ENCODE assay signal across 13 cellular contexts in genomic region chr9:105296445-105296844, GRCh38. TPM values are rescaled to one million over a fixed set of nuclear protein-coding genes. Genes with fewer than 3 reads are reported as not detected.
DNase-seq lines count a peak whose midpoint lies in the region; ATAC-seq and TF ChIP-seq lines count a peak whose summit lies in the region.
"Had no signal": no experiment of that assay in that cellular context is flagged by ENCODE, and none has a peak within 500 bp of the region (broad histone marks: within the 10 kb centered on the region; RNA-seq: fewer than 3 reads in every experiment).

No MANE protein-coding gene starts in this region.

- DNase-seq in brain microvascular endothelial cell (no peak), hepatocyte (ENCODE audit: low spot score) (no peak), HCEC 1CT (no peak), AG08395 (ENCODE audit: low spot score) (no peak)
- DNase-seq: activated CD4-positive, alpha-beta T cell treated with anti-CD3 and anti-CD28 coated beads for 1 hour; activated T-cell treated with anti-CD3 and anti-CD28 coated beads for 4 hours; CD4-positive, alpha-beta T cell; mucosa of descending colon; NCI-H2081 had no signal

- H3K4me3 ChIP-seq in HUES6 (ENCODE audit: low read depth, low read length) (peak overlapping the region; percentile 32), brain microvascular endothelial cell (ENCODE audit: low read depth, low read length) (no peak overlapping the region), hepatocyte (no peak overlapping the region), skin epidermis (no peak overlapping the region)
- H3K4me3 ChIP-seq: mucosa of descending colon had no signal

- peak overlapping the region; percentile 85 for H3K27ac ChIP-seq in HUES6 (ENCODE audit: low read depth, low read length)
- peak overlapping the region; percentile 87 for H3K27ac ChIP-seq in brain microvascular endothelial cell
- H3K27ac ChIP-seq in hepatocyte: peak overlapping the region; percentile 90
- peak overlapping the region in 18 of 21 experiments; percentile 20 to 85 (median 63) for H3K27ac ChIP-seq in skin epidermis

- TF ChIP-seq CTCF in brain microvascular endothelial cell (IDR thresholded peaks at IDR 0.05; ENCODE audit: low read depth, low read length, missing control alignments): no peak
- no peak for TF ChIP-seq CTCF in hepatocyte (IDR thresholded peaks at IDR 0.05; ENCODE audit: poor library complexity)

- in situ Hi-C loops in brain microvascular endothelial cell (cut with HindIII; ENCODE audit: low pct_ligation_motif_present, low sequenced_read_pairs): no loop called here

- H2AFZ ChIP-seq in hepatocyte: no peak overlapping the region

- H3K79me2 ChIP-seq in hepatocyte: peaks cover 64% of the 10 kb centered on the region

- H3K36me3 ChIP-seq in HUES6 (ENCODE audit: control insufficient read depth, insufficient read depth, low read length) (peaks cover 11% of the 10 kb centered on the region; the same call in 1 of the 2 replicates), brain microvascular endothelial cell (replicated peaks) (no peaks in the 10 kb centered on the region), hepatocyte (replicated peaks; ENCODE audit: insufficient read depth, low read depth) (no peaks in the 10 kb centered on the region)

- no peaks in the 10 kb centered on the region for H3K9me3 ChIP-seq in HUES6 (ENCODE audit: control insufficient read depth, insufficient read depth, low read depth, low read length)
- no peaks in the 10 kb centered on the region for H3K9me3 ChIP-seq in hepatocyte (ENCODE audit: low read depth)
- H3K9me3 ChIP-seq: mucosa of descending colon had no signal

- H3K4me1 ChIP-seq in HUES6 (ENCODE audit: control insufficient read depth, insufficient read depth, low read length) (peaks cover 76% of the 10 kb centered on the region), hepatocyte (ENCODE audit: insufficient read depth) (peaks cover 23% of the 10 kb centered on the region)

- no peak for ATAC-seq in GM18861 (IDR thresholded peaks at IDR 0.05; ENCODE audit: unreplicated experiment)
- no peak for ATAC-seq in GM21825 (IDR thresholded peaks at IDR 0.05; ENCODE audit: unreplicated experiment)
- ATAC-seq: mucosa of descending colon had no signal

- peak overlapping the region; percentile 2 for H3K4me2 ChIP-seq in hepatocyte

- peak overlapping the region; percentile 54 for H3K9ac ChIP-seq in HUES6 (ENCODE audit: low read length)

- no peaks in the 10 kb centered on the region for H4K20me1 ChIP-seq in hepatocyte (ENCODE audit: insufficient read depth, poor library complexity, severe bottlenecking)

- no peaks in the 10 kb centered on the region for H3K9me2 ChIP-seq in hepatocyte (replicated peaks; ENCODE audit: insufficient read depth)

- no peaks in the 10 kb centered on the region for H3K27me3 ChIP-seq in HUES6 (ENCODE audit: control insufficient read depth, insufficient read depth, low read length)
- H3K27me3 ChIP-seq in brain microvascular endothelial cell (replicated peaks): no peaks in the 10 kb centered on the region
- no peaks in the 10 kb centered on the region for H3K27me3 ChIP-seq in hepatocyte

- 66% methylated on average over 1 of the region's 1 CpG for whole genome bisulfite sequencing in hepatocyte (ENCODE audit: low lambda C conversion rate, missing lambda C conversion rate)

RNA-seq across cellular contexts. Expression of gene SLC44A1, which starts 52.0 kb away (rescaled TPM):
- 62.9 and 64.9 TPM in 2 replicates for total RNA-seq in hepatocyte
- polyA plus RNA-seq in hepatocyte: 26.4 and 31.3 TPM in 2 replicates
